20 cellular contexts compared by ENCODE assay signal in genomic region chr3:171986755-171987535, GRCh38.
"Had no signal": no experiment of that assay in that cellular context is flagged by ENCODE, and none has a peak within 500 bp of the region (broad histone marks: within the 10 kb centered on the region; RNA-seq: fewer than 3 reads in every experiment).

No MANE protein-coding gene starts in this region.

- H3K4me1 ChIP-seq: breast epithelium, parathyroid adenoma had no signal

- H3K27ac ChIP-seq: breast epithelium, coronary artery, parathyroid adenoma, thoracic aorta, upper lobe of left lung, VCaP had no signal

- H3K27me3 ChIP-seq: adrenal gland, breast epithelium, upper lobe of left lung had no signal

- H3K9me3 ChIP-seq: adrenal gland, breast epithelium, thoracic aorta, upper lobe of left lung had no signal

- H3K9ac ChIP-seq: parathyroid adenoma had no signal

- ATAC-seq: activated naive CD4-positive, alpha-beta T cell treated with anti-CD3 and anti-CD28 coated beads, Interleukin-2, amount 50 U/mL, for 72 hours; esophagus mucosa; sciatic nerve; stimulated activated naive B cell treated with anti-CD40 and anti-IgM and Interleukin-4, amounts not matched to agents 10 μg/mL and 1 μg/mL and 100 μg/mL, for 72 hours had no signal

- DNase-seq: activated CD4-positive, CD25-positive, alpha-beta regulatory T cell treated with anti-CD3 and anti-CD28 coated beads, Interleukin-2, amount 50 U/mL, for 72 hours; activated CD8-positive, alpha-beta memory T cell treated with anti-CD3 and anti-CD28 coated beads for 24 hours; activated CD8-positive, alpha-beta memory T cell treated with anti-CD3 and anti-CD28 coated beads, Interleukin-2, amount 50 U/mL, for 48 hours; activated gamma-delta T cell; adrenal gland; immature natural killer cell; kidney glomerular epithelial cell; left ventricle myocardium superior; natural killer cell; stimulated activated naive B cell treated with anti-CD40 and anti-IgM and Interleukin-4, amounts not matched to agents 10 μg/mL and 1 μg/mL and 100 μg/mL, for 72 hours; T-helper 2 cell had no signal

- H3K4me3 ChIP-seq: adrenal gland, breast epithelium, coronary artery, thoracic aorta, upper lobe of left lung had no signal

- H3K36me3 ChIP-seq: adrenal gland, thoracic aorta, upper lobe of left lung had no signal
